ENCODE assay signal across 2 cellular contexts in the genomic region with DNA sequence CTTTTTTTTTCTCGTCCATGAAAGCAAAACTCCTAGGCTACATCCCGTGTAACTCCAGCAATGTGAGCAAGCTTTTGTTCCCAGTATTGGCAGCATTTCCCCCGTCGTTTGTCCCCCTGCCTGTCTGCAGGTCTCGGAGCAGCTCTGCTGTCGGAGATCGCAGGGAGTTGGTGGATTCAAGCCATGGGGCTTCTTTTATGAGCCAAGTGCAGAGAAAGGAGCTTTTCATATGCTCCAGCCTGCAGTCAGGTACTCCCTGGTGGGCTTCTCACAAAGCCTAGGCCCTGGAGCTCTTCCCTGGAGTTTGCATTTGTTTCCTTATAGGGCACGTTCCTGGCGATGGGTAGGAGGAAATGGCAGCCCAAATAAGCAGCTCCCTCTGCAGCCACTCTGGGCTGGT.
TF ChIP-seq lines count a peak whose summit lies in the region.

No MANE protein-coding gene starts in this region.

TF ChIP-seq in GM23338, 12 proteins besides CTCF, POLR2A, EP300 and RAD21 (continued from another document):
- TF ChIP-seq, protein P1, sequence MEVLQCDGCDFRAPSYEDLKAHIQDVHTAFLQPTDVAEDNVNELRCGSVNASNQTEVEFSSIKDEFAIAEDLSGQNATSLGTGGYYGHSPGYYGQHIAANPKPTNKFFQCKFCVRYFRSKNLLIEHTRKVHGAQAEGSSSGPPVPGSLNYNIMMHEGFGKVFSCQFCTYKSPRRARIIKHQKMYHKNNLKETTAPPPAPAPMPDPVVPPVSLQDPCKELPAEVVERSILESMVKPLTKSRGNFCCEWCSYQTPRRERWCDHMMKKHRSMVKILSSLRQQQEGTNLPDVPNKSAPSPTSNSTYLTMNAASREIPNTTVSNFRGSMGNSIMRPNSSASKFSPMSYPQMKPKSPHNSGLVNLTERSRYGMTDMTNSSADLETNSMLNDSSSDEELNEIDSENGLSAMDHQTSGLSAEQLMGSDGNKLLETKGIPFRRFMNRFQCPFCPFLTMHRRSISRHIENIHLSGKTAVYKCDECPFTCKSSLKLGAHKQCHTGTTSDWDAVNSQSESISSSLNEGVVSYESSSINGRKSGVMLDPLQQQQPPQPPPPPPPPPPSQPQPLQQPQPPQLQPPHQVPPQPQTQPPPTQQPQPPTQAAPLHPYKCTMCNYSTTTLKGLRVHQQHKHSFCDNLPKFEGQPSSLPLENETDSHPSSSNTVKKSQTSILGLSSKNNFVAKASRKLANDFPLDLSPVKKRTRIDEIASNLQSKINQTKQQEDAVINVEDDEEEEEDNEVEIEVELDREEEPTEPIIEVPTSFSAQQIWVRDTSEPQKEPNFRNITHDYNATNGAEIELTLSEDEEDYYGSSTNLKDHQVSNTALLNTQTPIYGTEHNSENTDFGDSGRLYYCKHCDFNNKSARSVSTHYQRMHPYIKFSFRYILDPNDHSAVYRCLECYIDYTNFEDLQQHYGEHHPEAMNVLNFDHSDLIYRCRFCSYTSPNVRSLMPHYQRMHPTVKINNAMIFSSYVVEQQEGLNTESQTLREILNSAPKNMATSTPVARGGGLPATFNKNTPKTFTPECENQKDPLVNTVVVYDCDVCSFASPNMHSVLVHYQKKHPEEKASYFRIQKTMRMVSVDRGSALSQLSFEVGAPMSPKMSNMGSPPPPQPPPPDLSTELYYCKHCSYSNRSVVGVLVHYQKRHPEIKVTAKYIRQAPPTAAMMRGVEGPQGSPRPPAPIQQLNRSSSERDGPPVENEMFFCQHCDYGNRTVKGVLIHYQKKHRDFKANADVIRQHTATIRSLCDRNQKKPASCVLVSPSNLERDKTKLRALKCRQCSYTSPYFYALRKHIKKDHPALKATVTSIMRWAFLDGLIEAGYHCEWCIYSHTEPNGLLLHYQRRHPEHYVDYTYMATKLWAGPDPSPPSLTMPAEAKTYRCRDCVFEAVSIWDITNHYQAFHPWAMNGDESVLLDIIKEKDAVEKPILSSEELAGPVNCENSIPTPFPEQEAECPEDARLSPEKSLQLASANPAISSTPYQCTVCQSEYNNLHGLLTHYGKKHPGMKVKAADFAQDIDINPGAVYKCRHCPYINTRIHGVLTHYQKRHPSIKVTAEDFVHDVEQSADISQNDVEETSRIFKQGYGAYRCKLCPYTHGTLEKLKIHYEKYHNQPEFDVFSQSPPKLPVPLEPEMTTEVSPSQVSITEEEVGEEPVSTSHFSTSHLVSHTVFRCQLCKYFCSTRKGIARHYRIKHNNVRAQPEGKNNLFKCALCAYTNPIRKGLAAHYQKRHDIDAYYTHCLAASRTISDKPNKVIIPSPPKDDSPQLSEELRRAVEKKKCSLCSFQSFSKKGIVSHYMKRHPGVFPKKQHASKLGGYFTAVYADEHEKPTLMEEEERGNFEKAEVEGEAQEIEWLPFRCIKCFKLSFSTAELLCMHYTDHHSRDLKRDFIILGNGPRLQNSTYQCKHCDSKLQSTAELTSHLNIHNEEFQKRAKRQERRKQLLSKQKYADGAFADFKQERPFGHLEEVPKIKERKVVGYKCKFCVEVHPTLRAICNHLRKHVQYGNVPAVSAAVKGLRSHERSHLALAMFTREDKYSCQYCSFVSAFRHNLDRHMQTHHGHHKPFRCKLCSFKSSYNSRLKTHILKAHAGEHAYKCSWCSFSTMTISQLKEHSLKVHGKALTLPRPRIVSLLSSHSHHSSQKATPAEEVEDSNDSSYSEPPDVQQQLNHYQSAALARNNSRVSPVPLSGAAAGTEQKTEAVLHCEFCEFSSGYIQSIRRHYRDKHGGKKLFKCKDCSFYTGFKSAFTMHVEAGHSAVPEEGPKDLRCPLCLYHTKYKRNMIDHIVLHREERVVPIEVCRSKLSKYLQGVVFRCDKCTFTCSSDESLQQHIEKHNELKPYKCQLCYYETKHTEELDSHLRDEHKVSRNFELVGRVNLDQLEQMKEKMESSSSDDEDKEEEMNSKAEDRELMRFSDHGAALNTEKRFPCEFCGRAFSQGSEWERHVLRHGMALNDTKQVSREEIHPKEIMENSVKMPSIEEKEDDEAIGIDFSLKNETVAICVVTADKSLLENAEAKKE (CRISPR knock-in tag; IDR thresholded peaks at IDR 0.05) = peak; percentile 99
- no peak for TF ChIP-seq NANOG (IDR thresholded peaks at IDR 0.05; ENCODE audit: borderline replicate concordance)

TF ChIP-seq in GM12891, 5 proteins besides CTCF, POLR2A, EP300 and RAD21 (continued from another document):
- TF ChIP-seq SPI1 (IDR thresholded peaks at IDR 0.05; ENCODE audit: low read depth, low read length) = no peak
- TF ChIP-seq POLR2AphosphoS5 (IDR thresholded peaks at IDR 0.05; ENCODE audit: low read depth, low read length) = no peak
